3 cellular contexts compared by ENCODE assay signal in genomic region chr19:49946415-49946814, GRCh38.
TF ChIP-seq lines count a peak whose summit lies in the region.

No MANE protein-coding gene starts in this region.

TF ChIP-seq in SK-N-SH, 30 proteins besides CTCF, POLR2A, EP300 and RAD21:
- TF ChIP-seq PBX3 (IDR thresholded peaks at IDR 0.05) (peak; percentile 59), USF1 (IDR thresholded peaks at IDR 0.05; ENCODE audit: borderline replicate concordance, low read depth) (no peak)

TF ChIP-seq in SK-N-SH treated with all-trans-retinoic acid at 6 μM for 48 hours, 23 proteins besides CTCF, POLR2A, EP300 and RAD21:
- TF ChIP-seq ZNF70 (CRISPR knock-in tag; IDR thresholded peaks at IDR 0.05) (no peak), RARB (CRISPR knock-in tag; IDR thresholded peaks at IDR 0.05) (no peak), TOX (CRISPR knock-in tag; IDR thresholded peaks at IDR 0.05; ENCODE audit: borderline replicate concordance) (no peak), GLIS3 (CRISPR knock-in tag; IDR thresholded peaks at IDR 0.05) (no peak), ZC3H10 (CRISPR knock-in tag; IDR thresholded peaks at IDR 0.05) (no peak), SNAI2 (CRISPR knock-in tag; IDR thresholded peaks at IDR 0.05) (no peak), ARNTL (CRISPR knock-in tag; IDR thresholded peaks at IDR 0.05; ENCODE audit: borderline replicate concordance, low read depth) (no peak), BACH2 (CRISPR knock-in tag; IDR thresholded peaks at IDR 0.05; ENCODE audit: borderline replicate concordance) (no peak)

TF ChIP-seq in K562, 482 proteins besides CTCF, POLR2A, EP300 and RAD21:
- TF ChIP-seq RFX7 (CRISPR knock-in tag; IDR thresholded peaks at IDR 0.05) (no peak), SP2 (IDR thresholded peaks at IDR 0.05; ENCODE audit: extremely low read depth, low read depth, low read length, poor library complexity, severe bottlenecking) (peak; percentile 22), TARDBP (IDR thresholded peaks at IDR 0.05) (no peak), SRSF3 (IDR thresholded peaks at IDR 0.05; ENCODE audit: insufficient read depth, low read length) (no peak), MED1 (CRISPR knock-in tag; IDR thresholded peaks at IDR 0.05; ENCODE audit: borderline replicate concordance) (no peak), ERF (CRISPR knock-in tag; IDR thresholded peaks at IDR 0.05) (no peak), RBM25 (IDR thresholded peaks at IDR 0.05; ENCODE audit: low read depth, low read length, severe bottlenecking) (peak; percentile 10), GABPA (tag; conservative IDR thresholded peaks at IDR 0.05; ENCODE audit: low read depth) (no peak), FOS (IDR thresholded peaks at IDR 0.05; ENCODE audit: extremely low read depth, insufficient read length) (peak; percentile 32), CBX5 (IDR thresholded peaks at IDR 0.05; ENCODE audit: borderline replicate concordance, low read depth) (no peak), PBX2 (CRISPR knock-in tag; IDR thresholded peaks at IDR 0.05; ENCODE audit: low read depth) (no peak), PBX2 (tag; conservative IDR thresholded peaks at IDR 0.05; ENCODE audit: low read depth) (peak; percentile 65), NFYB (IDR thresholded peaks at IDR 0.05; ENCODE audit: extremely low read depth, insufficient read length) (peak; percentile 78)
- TF ChIP-seq, protein P1, sequence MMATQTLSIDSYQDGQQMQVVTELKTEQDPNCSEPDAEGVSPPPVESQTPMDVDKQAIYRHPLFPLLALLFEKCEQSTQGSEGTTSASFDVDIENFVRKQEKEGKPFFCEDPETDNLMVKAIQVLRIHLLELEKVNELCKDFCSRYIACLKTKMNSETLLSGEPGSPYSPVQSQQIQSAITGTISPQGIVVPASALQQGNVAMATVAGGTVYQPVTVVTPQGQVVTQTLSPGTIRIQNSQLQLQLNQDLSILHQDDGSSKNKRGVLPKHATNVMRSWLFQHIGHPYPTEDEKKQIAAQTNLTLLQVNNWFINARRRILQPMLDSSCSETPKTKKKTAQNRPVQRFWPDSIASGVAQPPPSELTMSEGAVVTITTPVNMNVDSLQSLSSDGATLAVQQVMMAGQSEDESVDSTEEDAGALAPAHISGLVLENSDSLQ (IDR thresholded peaks at IDR 0.05), result peak; percentile 94
- TF ChIP-seq, protein P2, sequence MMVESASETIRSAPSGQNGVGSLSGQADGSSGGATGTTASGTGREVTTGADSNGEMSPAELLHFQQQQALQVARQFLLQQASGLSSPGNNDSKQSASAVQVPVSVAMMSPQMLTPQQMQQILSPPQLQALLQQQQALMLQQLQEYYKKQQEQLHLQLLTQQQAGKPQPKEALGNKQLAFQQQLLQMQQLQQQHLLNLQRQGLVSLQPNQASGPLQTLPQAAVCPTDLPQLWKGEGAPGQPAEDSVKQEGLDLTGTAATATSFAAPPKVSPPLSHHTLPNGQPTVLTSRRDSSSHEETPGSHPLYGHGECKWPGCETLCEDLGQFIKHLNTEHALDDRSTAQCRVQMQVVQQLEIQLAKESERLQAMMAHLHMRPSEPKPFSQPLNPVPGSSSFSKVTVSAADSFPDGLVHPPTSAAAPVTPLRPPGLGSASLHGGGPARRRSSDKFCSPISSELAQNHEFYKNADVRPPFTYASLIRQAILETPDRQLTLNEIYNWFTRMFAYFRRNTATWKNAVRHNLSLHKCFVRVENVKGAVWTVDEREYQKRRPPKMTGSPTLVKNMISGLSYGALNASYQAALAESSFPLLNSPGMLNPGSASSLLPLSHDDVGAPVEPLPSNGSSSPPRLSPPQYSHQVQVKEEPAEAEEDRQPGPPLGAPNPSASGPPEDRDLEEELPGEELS (CRISPR knock-in tag; IDR thresholded peaks at IDR 0.05; ENCODE audit: borderline replicate concordance), result no peak
